14 cellular contexts compared by ENCODE assay signal in the genomic region with DNA sequence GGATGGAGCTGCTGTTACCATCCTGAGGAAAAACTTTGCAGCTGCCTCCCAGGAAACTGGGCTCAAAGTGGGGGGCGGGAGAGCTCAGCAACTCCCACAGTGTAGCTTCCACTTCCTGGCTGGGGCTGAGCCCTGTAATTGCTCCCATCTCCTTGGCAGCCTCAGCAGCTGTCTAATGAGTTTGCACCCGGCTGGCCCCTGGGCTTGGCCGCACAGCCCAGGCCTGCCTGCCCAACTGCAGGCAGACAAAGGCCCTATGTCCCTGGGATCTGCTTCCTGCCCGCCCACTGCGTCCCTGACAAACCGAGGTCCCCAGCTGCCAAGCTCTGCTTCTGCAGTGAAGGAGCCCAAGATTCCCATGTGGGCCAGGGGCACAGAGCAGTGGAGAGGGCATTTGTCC. TPM values are rescaled to one million over a fixed set of nuclear protein-coding genes. Genes with fewer than 3 reads are reported as not detected.
DNase-seq lines count a peak whose midpoint lies in the region; ATAC-seq and TF ChIP-seq lines count a peak whose summit lies in the region.
"Had no signal": no experiment of that assay in that cellular context is flagged by ENCODE, and none has a peak within 500 bp of the region (broad histone marks: within the 10 kb centered on the region; RNA-seq: fewer than 3 reads in every experiment).

No MANE protein-coding gene starts in this region.

- no peaks in the 10 kb centered on the region for H3K9me3 Mint-ChIP-seq in nephron
- no peaks in the 10 kb centered on the region for H3K9me3 Mint-ChIP-seq in activated T-helper 2 cell treated with anti-CD3 and anti-CD28 coated beads, Interferon-gamma antibody, Interleukin-2, Interleukin-4, amounts not matched to agents 10 μg/mL and 5 μg/mL and 100 μg/mL, durations not matched to agents 14 hours and 24 hours and 36 hours
- H3K9me3 Mint-ChIP-seq in Caco-2 (ENCODE audit: unreplicated experiment) = no peaks in the 10 kb centered on the region
- no peaks in the 10 kb centered on the region for H3K9me3 Mint-ChIP-seq in activated T-helper 1 cell treated with anti-CD3 and anti-CD28 coated beads, Interleukin-12 subunit alpha, Interleukin-12 subunit beta, Interleukin-2, Interleukin-4 antibody, amounts not matched to agents 30 ng/mL and 10 ng/mL and 1 ng/mL, durations not matched to agents 14 hours and 24 hours and 36 hours

- DNase-seq in Ammon's horn (ENCODE audit: low spot score) (peak; percentile 95), NCI-H774 (lab: John Stamatoyannopoulos, UW) (peak; percentile 22), foreskin melanocyte (peak; percentile 86), Caco-2 (no peak)
- DNase-seq in activated T-helper 2 cell treated with anti-CD3 and anti-CD28 coated beads, Interferon-gamma antibody, Interleukin-2, Interleukin-4, amounts not matched to agents 10 μg/mL and 5 μg/mL and 100 μg/mL, durations not matched to agents 14 hours and 24 hours and 36 hours (ENCODE audit: low spot score) = no peak
- DNase-seq in activated T-helper 1 cell treated with anti-CD3 and anti-CD28 coated beads, Interleukin-12 subunit alpha, Interleukin-12 subunit beta, Interleukin-2, Interleukin-4 antibody, amounts not matched to agents 30 ng/mL and 10 ng/mL and 1 ng/mL, durations not matched to agents 14 hours and 24 hours and 36 hours (ENCODE audit: low spot score) = no peak
- DNase-seq: erythroblast, GF-D8, NCI-H1436 treated with DMSO at 0.1 percent for 48 hours, PC-3, psoas muscle, tibial artery had no signal

- H3K4me3 ChIP-seq in Caco-2 (ENCODE audit: low read depth, low read length) = no peak overlapping the region
- H3K4me3 ChIP-seq: psoas muscle, tibial artery had no signal

- no TSS peak for BruUV-seq in Caco-2 (replicated peaks; lab: Mats Ljungman, UMichigan)

- intact Hi-C loops in activated T-helper 2 cell treated with anti-CD3 and anti-CD28 coated beads, Interferon-gamma antibody, Interleukin-2, Interleukin-4, amounts not matched to agents 10 μg/mL and 5 μg/mL and 100 μg/mL, durations not matched to agents 14 hours and 24 hours and 36 hours (cut with micrococcal nuclease) = no loop called here
- intact Hi-C loops in Caco-2 (cut with micrococcal nuclease; ENCODE audit: unreplicated experiment) = no loop called here
- intact Hi-C loops in activated T-helper 1 cell treated with anti-CD3 and anti-CD28 coated beads, Interleukin-12 subunit alpha, Interleukin-12 subunit beta, Interleukin-2, Interleukin-4 antibody, amounts not matched to agents 30 ng/mL and 10 ng/mL and 1 ng/mL, durations not matched to agents 14 hours and 24 hours and 36 hours (cut with micrococcal nuclease) = no loop called here

- H3K36me3 Mint-ChIP-seq in nephron (ENCODE audit: low read depth) = no peaks in the 10 kb centered on the region
- no peaks in the 10 kb centered on the region for H3K36me3 Mint-ChIP-seq in activated T-helper 2 cell treated with anti-CD3 and anti-CD28 coated beads, Interferon-gamma antibody, Interleukin-2, Interleukin-4, amounts not matched to agents 10 μg/mL and 5 μg/mL and 100 μg/mL, durations not matched to agents 14 hours and 24 hours and 36 hours (ENCODE audit: low read depth)
- H3K36me3 Mint-ChIP-seq in Caco-2 (ENCODE audit: insufficient read depth, unreplicated experiment) = no peaks in the 10 kb centered on the region
- H3K36me3 Mint-ChIP-seq in activated T-helper 1 cell treated with anti-CD3 and anti-CD28 coated beads, Interleukin-12 subunit alpha, Interleukin-12 subunit beta, Interleukin-2, Interleukin-4 antibody, amounts not matched to agents 30 ng/mL and 10 ng/mL and 1 ng/mL, durations not matched to agents 14 hours and 24 hours and 36 hours (ENCODE audit: low read depth) = no peaks in the 10 kb centered on the region

- no peaks in the 10 kb centered on the region for H3K4me1 ChIP-seq in Caco-2

- ATAC-seq in GM18520 (IDR thresholded peaks at IDR 0.05; ENCODE audit: unreplicated experiment) = no peak
- ATAC-seq: PC-3 had no signal

- H3K4me3 Mint-ChIP-seq in nephron (no peak overlapping the region), Caco-2 (ENCODE audit: unreplicated experiment) (no peak overlapping the region)
- no peak overlapping the region for H3K4me3 Mint-ChIP-seq in activated T-helper 2 cell treated with anti-CD3 and anti-CD28 coated beads, Interferon-gamma antibody, Interleukin-2, Interleukin-4, amounts not matched to agents 10 μg/mL and 5 μg/mL and 100 μg/mL, durations not matched to agents 14 hours and 24 hours and 36 hours (ENCODE audit: low read depth)
- H3K4me3 Mint-ChIP-seq in activated T-helper 1 cell treated with anti-CD3 and anti-CD28 coated beads, Interleukin-12 subunit alpha, Interleukin-12 subunit beta, Interleukin-2, Interleukin-4 antibody, amounts not matched to agents 30 ng/mL and 10 ng/mL and 1 ng/mL, durations not matched to agents 14 hours and 24 hours and 36 hours = no peak overlapping the region

- no peaks in the 10 kb centered on the region for H3K36me3 ChIP-seq in Caco-2 (ENCODE audit: control insufficient read depth, insufficient read depth, low read length)
- H3K36me3 ChIP-seq: tibial artery had no signal

- POLR2A ChIA-PET in Caco-2 (lab: Charles Lee) = no interaction called here

- H3K27ac Mint-ChIP-seq in nephron = peak overlapping the region in 2 of 3 experiments; percentile 3 to 67
- H3K27ac Mint-ChIP-seq in activated T-helper 2 cell treated with anti-CD3 and anti-CD28 coated beads, Interferon-gamma antibody, Interleukin-2, Interleukin-4, amounts not matched to agents 10 μg/mL and 5 μg/mL and 100 μg/mL, durations not matched to agents 14 hours and 24 hours and 36 hours = no peak overlapping the region
- no peak overlapping the region for H3K27ac Mint-ChIP-seq in Caco-2 (ENCODE audit: unreplicated experiment)
- no peak overlapping the region for H3K27ac Mint-ChIP-seq in activated T-helper 1 cell treated with anti-CD3 and anti-CD28 coated beads, Interleukin-12 subunit alpha, Interleukin-12 subunit beta, Interleukin-2, Interleukin-4 antibody, amounts not matched to agents 30 ng/mL and 10 ng/mL and 1 ng/mL, durations not matched to agents 14 hours and 24 hours and 36 hours

- TF ChIP-seq CTCF in nephron (IDR thresholded peaks at IDR 0.05; ENCODE audit: unreplicated experiment in 3 of 3) (no peak), Caco-2 (IDR thresholded peaks at IDR 0.05; ENCODE audit: insufficient read depth in 1 of 2, low read depth in 1 of 2, low read length in 1 of 2, severe bottlenecking in 1 of 2, unreplicated experiment in 1 of 2) (no peak)

- H3K27me3 Mint-ChIP-seq in nephron (ENCODE audit: low read depth) (peaks cover 14% of the 10 kb centered on the region), Caco-2 (ENCODE audit: insufficient read depth, unreplicated experiment) (no peaks in the 10 kb centered on the region)
- no peaks in the 10 kb centered on the region for H3K27me3 Mint-ChIP-seq in activated T-helper 2 cell treated with anti-CD3 and anti-CD28 coated beads, Interferon-gamma antibody, Interleukin-2, Interleukin-4, amounts not matched to agents 10 μg/mL and 5 μg/mL and 100 μg/mL, durations not matched to agents 14 hours and 24 hours and 36 hours (ENCODE audit: low read depth)
- peaks cover 8% of the 10 kb centered on the region for H3K27me3 Mint-ChIP-seq in activated T-helper 1 cell treated with anti-CD3 and anti-CD28 coated beads, Interleukin-12 subunit alpha, Interleukin-12 subunit beta, Interleukin-2, Interleukin-4 antibody, amounts not matched to agents 30 ng/mL and 10 ng/mL and 1 ng/mL, durations not matched to agents 14 hours and 24 hours and 36 hours (ENCODE audit: insufficient read depth)

- H3K4me1 Mint-ChIP-seq in nephron = peaks cover 47% of the 10 kb centered on the region
- H3K4me1 Mint-ChIP-seq in activated T-helper 2 cell treated with anti-CD3 and anti-CD28 coated beads, Interferon-gamma antibody, Interleukin-2, Interleukin-4, amounts not matched to agents 10 μg/mL and 5 μg/mL and 100 μg/mL, durations not matched to agents 14 hours and 24 hours and 36 hours (ENCODE audit: low read depth) = no peaks in the 10 kb centered on the region
- H3K4me1 Mint-ChIP-seq in Caco-2 (ENCODE audit: low read depth, unreplicated experiment) = peaks cover 13% of the 10 kb centered on the region
- no peaks in the 10 kb centered on the region for H3K4me1 Mint-ChIP-seq in activated T-helper 1 cell treated with anti-CD3 and anti-CD28 coated beads, Interleukin-12 subunit alpha, Interleukin-12 subunit beta, Interleukin-2, Interleukin-4 antibody, amounts not matched to agents 30 ng/mL and 10 ng/mL and 1 ng/mL, durations not matched to agents 14 hours and 24 hours and 36 hours (ENCODE audit: low read depth)

- CTCF ChIA-PET in Caco-2 (lab: Charles Lee) = no interaction called here

- no peaks in the 10 kb centered on the region for H3K27me3 ChIP-seq in Caco-2 (replicated peaks; ENCODE audit: control insufficient read depth, insufficient read depth, low read length)
- H3K27me3 ChIP-seq: tibial artery had no signal

- no peaks in the 10 kb centered on the region for H3K9me3 ChIP-seq in Caco-2
- H3K9me3 ChIP-seq: psoas muscle, tibial artery had no signal

RNA-seq across cellular contexts. Expression of a gene that starts 30.1 kb away (rescaled TPM):
- not detected in 2 replicates for total RNA-seq in activated T-helper 2 cell treated with anti-CD3 and anti-CD28 coated beads, Interferon-gamma antibody, Interleukin-2, Interleukin-4, amounts not matched to agents 10 μg/mL and 5 μg/mL and 100 μg/mL, durations not matched to agents 14 hours and 24 hours and 36 hours
- not detected in 2 replicates for total RNA-seq in Caco-2 (2022)
- not detected in 2 replicates for total RNA-seq in activated T-helper 1 cell treated with anti-CD3 and anti-CD28 coated beads, Interleukin-12 subunit alpha, Interleukin-12 subunit beta, Interleukin-2, Interleukin-4 antibody, amounts not matched to agents 30 ng/mL and 10 ng/mL and 1 ng/mL, durations not matched to agents 14 hours and 24 hours and 36 hours
- total RNA-seq: psoas muscle had no signal

Comparison
In these comparisons a context has a peak if more than half of its experiments do, and no peak if none do; other contexts are left out.
1. DNase-seq: peak in Ammon's horn (single experiment), NCI-H774 (single experiment) and foreskin melanocyte (single experiment); none in activated T-helper 2 cell treated with anti-CD3 and anti-CD28 coated beads, Interferon-gamma antibody, Interleukin-2, Interleukin-4, amounts not matched to agents 10 μg/mL and 5 μg/mL and 100 μg/mL, durations not matched to agents 14 hours and 24 hours and 36 hours (single experiment), Caco-2 (0 of 2) and activated T-helper 1 cell treated with anti-CD3 and anti-CD28 coated beads, Interleukin-12 subunit alpha, Interleukin-12 subunit beta, Interleukin-2, Interleukin-4 antibody, amounts not matched to agents 30 ng/mL and 10 ng/mL and 1 ng/mL, durations not matched to agents 14 hours and 24 hours and 36 hours (single experiment).
2. H3K27ac Mint-ChIP-seq: peak in nephron (2 of 3); none in activated T-helper 2 cell treated with anti-CD3 and anti-CD28 coated beads, Interferon-gamma antibody, Interleukin-2, Interleukin-4, amounts not matched to agents 10 μg/mL and 5 μg/mL and 100 μg/mL, durations not matched to agents 14 hours and 24 hours and 36 hours (single experiment), Caco-2 (single experiment) and activated T-helper 1 cell treated with anti-CD3 and anti-CD28 coated beads, Interleukin-12 subunit alpha, Interleukin-12 subunit beta, Interleukin-2, Interleukin-4 antibody, amounts not matched to agents 30 ng/mL and 10 ng/mL and 1 ng/mL, durations not matched to agents 14 hours and 24 hours and 36 hours (single experiment).